Comparison of ENCODE assay signal across 8 cellular contexts in the genomic region with DNA sequence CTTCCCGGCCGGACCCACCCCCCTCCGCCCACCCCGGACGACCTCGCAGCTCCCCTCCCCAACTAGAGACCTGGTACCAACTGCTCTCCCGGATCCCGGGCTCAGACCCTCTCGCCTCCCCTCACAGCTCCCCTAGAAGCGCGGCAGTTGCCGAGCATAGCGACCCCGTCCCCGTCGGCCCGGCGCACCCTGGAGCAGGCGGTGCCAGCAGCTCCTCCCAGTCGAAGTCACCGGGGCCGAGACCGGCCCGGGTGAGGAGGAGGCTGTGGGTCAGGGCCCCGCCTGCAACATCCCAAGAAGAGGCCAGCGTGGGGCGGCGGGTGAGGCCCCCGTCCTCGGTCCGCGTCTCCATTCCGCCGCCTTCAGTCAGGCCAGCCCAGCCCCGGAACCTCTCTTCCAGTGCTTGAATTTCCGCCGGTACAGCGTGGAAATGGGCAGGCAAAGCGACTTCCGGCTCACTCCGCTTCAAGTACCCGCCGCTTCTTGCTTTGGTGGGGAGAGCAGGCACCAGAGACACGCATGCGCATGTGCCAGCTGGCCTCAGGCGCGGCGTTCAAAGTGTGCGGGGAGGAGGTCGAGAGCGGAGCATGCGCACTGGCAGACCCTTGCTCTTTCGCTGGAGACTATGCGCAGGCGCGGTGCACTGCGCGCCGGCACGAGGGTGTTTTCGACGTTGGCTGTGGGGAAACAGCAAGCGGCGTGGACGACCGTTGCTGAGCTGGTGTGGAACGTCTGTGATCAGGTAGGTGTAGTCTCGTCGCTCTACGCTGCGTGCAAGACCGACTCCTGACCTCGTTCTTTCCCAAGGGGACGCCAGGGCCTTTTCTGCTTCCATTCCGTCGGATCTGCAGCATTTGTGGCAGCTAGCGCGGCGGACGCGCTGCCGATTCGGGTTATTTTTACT. TPM values are rescaled to one million over a fixed set of nuclear protein-coding genes. Genes with fewer than 3 reads are reported as not detected.
DNase-seq lines count a peak whose midpoint lies in the region; ATAC-seq, FAIRE-seq and TF ChIP-seq lines count a peak whose summit lies in the region.

A gene with protein sequence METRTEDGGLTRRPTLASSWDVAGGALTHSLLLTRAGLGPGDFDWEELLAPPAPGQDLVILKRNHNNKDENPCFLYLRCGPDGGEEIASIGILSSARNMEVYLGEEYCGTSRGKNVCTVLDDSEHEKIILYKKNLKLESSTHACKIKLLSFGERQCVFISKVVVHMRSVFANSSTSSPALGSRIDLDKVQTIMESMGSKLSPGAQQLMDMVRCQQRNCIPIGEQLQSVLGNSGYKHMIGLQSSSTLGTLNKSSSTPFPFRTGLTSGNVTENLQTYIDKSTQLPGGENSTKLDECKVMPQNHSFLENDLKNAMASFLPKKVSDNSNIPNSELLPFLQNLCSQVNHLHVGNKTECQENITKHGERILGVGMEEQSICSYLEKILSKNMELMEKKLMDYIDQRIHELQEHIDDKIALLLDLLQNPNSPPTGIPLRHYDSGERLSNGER (minus strand): TSS at position 401 of the 904 bp plus-strand sequence. CDS start 49 bp downstream, at position 352.

- H3K27ac ChIP-seq in ACC112 (ENCODE audit: low read depth, low read length) (peak within 1 kb of the TSS; percentile 58; the same call in 1 of the 2 replicates), WERI-Rb-1 (peak within 1 kb of the TSS; percentile 82), small intestine (ENCODE audit: low read depth in 1 of 2, low read length in 1 of 2) (peak within 1 kb of the TSS; percentile 36 to 53)

- peak within 1 kb of the TSS; percentile 98 for H3K4me3 ChIP-seq in ACC112 (ENCODE audit: low read depth, low read length)
- peak within 1 kb of the TSS; percentile 84 for H3K4me3 ChIP-seq in WERI-Rb-1 (ENCODE audit: low read depth, low read length)
- peak within 1 kb of the TSS; percentile 75 for H3K4me3 ChIP-seq in bronchial epithelial cell (ENCODE audit: low read depth, low read length)
- H3K4me3 ChIP-seq in small intestine (ENCODE audit: low read depth in 1 of 2, low read length in 2 of 2) = peak within 1 kb of the TSS; percentile 63 to 66

- TF ChIP-seq CTCF in WERI-Rb-1 (IDR thresholded peaks at IDR 0.05; ENCODE audit: low read depth, low read length) = no peak
- TF ChIP-seq CTCF in bronchial epithelial cell (IDR thresholded peaks at IDR 0.05; ENCODE audit: insufficient read depth, low read length, severe bottlenecking) = no peak

- peaks cover 60% of the 10 kb centered on the region for H3K79me2 ChIP-seq in ACC112 (ENCODE audit: control insufficient read depth, insufficient read depth, low read length, unreplicated experiment)

- peak; percentile 91 for ATAC-seq in GM18870 (IDR thresholded peaks at IDR 0.05; ENCODE audit: unreplicated experiment)
- peak; percentile 98 for ATAC-seq in HG03135 (IDR thresholded peaks at IDR 0.05; ENCODE audit: unreplicated experiment)

- peaks cover 6% of the 10 kb centered on the region for H3K9me3 ChIP-seq in WERI-Rb-1 (ENCODE audit: severe bottlenecking)
- H3K9me3 ChIP-seq in small intestine (ENCODE audit: control insufficient read depth, low read depth) = no peaks in the 10 kb centered on the region

- peak within 1 kb of the TSS; percentile 98 for H2AFZ ChIP-seq in ACC112 (ENCODE audit: low read length, unreplicated experiment)

- H3K27me3 ChIP-seq in ACC112 (ENCODE audit: insufficient read depth, low read length) = no peaks in the 10 kb centered on the region
- H3K27me3 ChIP-seq in WERI-Rb-1 (ENCODE audit: insufficient read depth, low read depth, severe bottlenecking) = no peaks in the 10 kb centered on the region
- no peaks in the 10 kb centered on the region for H3K27me3 ChIP-seq in bronchial epithelial cell (ENCODE audit: control insufficient read depth, insufficient read depth, low read length)
- no peaks in the 10 kb centered on the region for H3K27me3 ChIP-seq in small intestine (ENCODE audit: control insufficient read depth in 2 of 2, insufficient read depth in 2 of 2, low read length in 2 of 2)

- whole genome bisulfite sequencing in small intestine, 3 donors = 4 to 9% (median 9%) methylated on average over 77 to 83 of the region's 83 CpGs

- peaks cover 9% of the 10 kb centered on the region for H3K36me3 ChIP-seq in ACC112 (ENCODE audit: insufficient read depth, low read length)
- H3K36me3 ChIP-seq in WERI-Rb-1 = peaks cover 2% of the 10 kb centered on the region; the same call in 1 of the 2 replicates
- no peaks in the 10 kb centered on the region for H3K36me3 ChIP-seq in bronchial epithelial cell (ENCODE audit: control insufficient read depth, insufficient read depth, low read length)
- no peaks in the 10 kb centered on the region for H3K36me3 ChIP-seq in small intestine (ENCODE audit: control insufficient read depth in 2 of 2, insufficient read depth in 2 of 2, low read length in 2 of 2)

- peaks cover 31% of the 10 kb centered on the region for H3K4me1 ChIP-seq in ACC112 (ENCODE audit: control insufficient read depth, insufficient read depth, low read length, unreplicated experiment)
- peaks cover 0 to 3% of the 10 kb centered on the region in 2 donors for H3K4me1 ChIP-seq in small intestine (ENCODE audit: control insufficient read depth in 2 of 2, insufficient read depth in 1 of 2, low read depth in 1 of 2, low read length in 1 of 2)

- DNase-seq in NCI-H2196 treated with DMSO at 0.1 percent for 48 hours (lab: John Stamatoyannopoulos, UW; ENCODE audit: unreplicated experiment) (peak; percentile 89), WERI-Rb-1 (peak; percentile 98), bronchial epithelial cell (ENCODE audit: low read depth) (peak; percentile 96), iPS-NIHi11 (ENCODE audit: low spot score) (peak; percentile 98), small intestine (peak; percentile 99)

- FAIRE-seq in bronchial epithelial cell (lab: Jason Lieb, UNC) = no peak
- FAIRE-seq in small intestine (lab: Jason Lieb, UNC) = no peak

RNA-seq across cellular contexts. Expression of the gene that starts here (rescaled TPM):
- 10.0 and 15.1 TPM in 2 replicates for total RNA-seq in bronchial epithelial cell
- polyA plus RNA-seq in small intestine = 1 to 10 TPM; 2.7 to 5.6 (median 4.0) TPM

Comparison
In these comparisons a context has a peak if more than half of its experiments do, and no peak if none do; other contexts are left out.
1. Peak in every context shown above with its lines: DNase-seq, ATAC-seq, H3K4me3 ChIP-seq and H3K27ac ChIP-seq.